Comparison of ENCODE assay signal across 25 cellular contexts in genomic region chr4:38510201-38510600, GRCh38.
DNase-seq lines count a peak whose midpoint lies in the region; ATAC-seq and TF ChIP-seq lines count a peak whose summit lies in the region.
"Had no signal": no experiment of that assay in that cellular context is flagged by ENCODE, and none has a peak within 500 bp of the region (broad histone marks: within the 10 kb centered on the region; RNA-seq: fewer than 3 reads in every experiment).

No MANE protein-coding gene starts in this region.

- H3K27me3 Mint-ChIP-seq in activated CD4-positive, alpha-beta T cell treated with anti-CD3 and anti-CD28 coated beads for 36 hours, result peaks cover 5% of the 10 kb centered on the region
- no peaks in the 10 kb centered on the region for H3K27me3 Mint-ChIP-seq in CD8-positive, alpha-beta T cell (ENCODE audit: low read depth)
- peaks cover 57% of the 10 kb centered on the region for H3K27me3 Mint-ChIP-seq in activated T-helper 2 cell treated with anti-CD3 and anti-CD28 coated beads, Interferon-gamma antibody, Interleukin-2, Interleukin-4, amounts not matched to agents 10 μg/mL and 5 μg/mL and 100 μg/mL, durations not matched to agents 14 hours and 24 hours and 36 hours (ENCODE audit: low read depth)
- peaks cover 3 to 9% (median 4%) of the 10 kb centered on the region in 3 donors for H3K27me3 Mint-ChIP-seq in immature natural killer cell (ENCODE audit: low read depth in 3 of 3)

- ATAC-seq in activated CD4-positive, alpha-beta T cell treated with anti-CD3 and anti-CD28 coated beads for 36 hours, result no peak
- ATAC-seq in CD8-positive, alpha-beta T cell, result peak; percentile 21
- ATAC-seq: heart left ventricle had no signal

- no peaks in the 10 kb centered on the region for H3K9me3 ChIP-seq in CD8-positive, alpha-beta T cell (ENCODE audit: low read length)
- H3K9me3 ChIP-seq: heart left ventricle, suprapubic skin had no signal

- POLR2A ChIA-PET in activated CD4-positive, alpha-beta T cell treated with anti-CD3 and anti-CD28 coated beads for 36 hours (lab: Charles Lee), result no interaction called here
- POLR2A ChIA-PET in CD8-positive, alpha-beta T cell (lab: Charles Lee), result interaction anchor here (0.7 to 2.9 kb wide), 13 partner anchors 9 to 181 kb away, joined by 3 to 11 read pairs (median 4); no protein-coding TSS in a partner anchor

- peak overlapping the region; percentile 40 for H3K27ac ChIP-seq in CD8-positive, alpha-beta T cell (ENCODE audit: low read depth, low read length)
- H3K27ac ChIP-seq: suprapubic skin had no signal

- H3K9me3 Mint-ChIP-seq in activated CD4-positive, alpha-beta T cell treated with anti-CD3 and anti-CD28 coated beads for 36 hours (ENCODE audit: low read depth), result no peaks in the 10 kb centered on the region
- H3K9me3 Mint-ChIP-seq in CD8-positive, alpha-beta T cell, result no peaks in the 10 kb centered on the region
- H3K9me3 Mint-ChIP-seq in activated T-helper 2 cell treated with anti-CD3 and anti-CD28 coated beads, Interferon-gamma antibody, Interleukin-2, Interleukin-4, amounts not matched to agents 10 μg/mL and 5 μg/mL and 100 μg/mL, durations not matched to agents 14 hours and 24 hours and 36 hours, result no peaks in the 10 kb centered on the region
- no peaks in the 10 kb centered on the region for H3K9me3 Mint-ChIP-seq in immature natural killer cell

- peaks cover 86% of the 10 kb centered on the region for H3K4me1 Mint-ChIP-seq in activated CD4-positive, alpha-beta T cell treated with anti-CD3 and anti-CD28 coated beads for 36 hours
- peaks cover 92% of the 10 kb centered on the region for H3K4me1 Mint-ChIP-seq in CD8-positive, alpha-beta T cell (ENCODE audit: low read depth)
- peaks cover 63% of the 10 kb centered on the region for H3K4me1 Mint-ChIP-seq in activated T-helper 2 cell treated with anti-CD3 and anti-CD28 coated beads, Interferon-gamma antibody, Interleukin-2, Interleukin-4, amounts not matched to agents 10 μg/mL and 5 μg/mL and 100 μg/mL, durations not matched to agents 14 hours and 24 hours and 36 hours (ENCODE audit: low read depth)
- H3K4me1 Mint-ChIP-seq in immature natural killer cell, result peaks cover 68 to 86% of the 10 kb centered on the region in 2 donors

- TF ChIP-seq CTCF in CD8-positive, alpha-beta T cell (IDR thresholded peaks at IDR 0.05), result no peak

- no peaks in the 10 kb centered on the region for H3K27me3 ChIP-seq in CD8-positive, alpha-beta T cell (ENCODE audit: insufficient read depth, low read length)
- H3K27me3 ChIP-seq: heart left ventricle, suprapubic skin had no signal

- H3K4me3 Mint-ChIP-seq in activated CD4-positive, alpha-beta T cell treated with anti-CD3 and anti-CD28 coated beads for 36 hours, result peak overlapping the region; percentile 6
- peak overlapping the region; percentile 88 for H3K4me3 Mint-ChIP-seq in CD8-positive, alpha-beta T cell
- peak overlapping the region; percentile 24 for H3K4me3 Mint-ChIP-seq in activated T-helper 2 cell treated with anti-CD3 and anti-CD28 coated beads, Interferon-gamma antibody, Interleukin-2, Interleukin-4, amounts not matched to agents 10 μg/mL and 5 μg/mL and 100 μg/mL, durations not matched to agents 14 hours and 24 hours and 36 hours (ENCODE audit: low read depth)
- H3K4me3 Mint-ChIP-seq in immature natural killer cell, result peak overlapping the region; percentile 76 to 87 (median 83)

- CTCF ChIA-PET in activated CD4-positive, alpha-beta T cell treated with anti-CD3 and anti-CD28 coated beads for 36 hours (lab: Charles Lee), result interaction anchor here (0.7 to 1.1 kb wide), 3 partner anchors 165 to 632 kb away, joined by 3 read pairs; no protein-coding TSS in a partner anchor
- CTCF ChIA-PET in CD8-positive, alpha-beta T cell (lab: Charles Lee), result interaction anchor here (0.5 to 3.3 kb wide), 12 partner anchors 11 to 220 kb away, joined by 3 to 17 read pairs (median 4); no protein-coding TSS in a partner anchor

- H3K36me3 Mint-ChIP-seq in activated CD4-positive, alpha-beta T cell treated with anti-CD3 and anti-CD28 coated beads for 36 hours (ENCODE audit: low read depth), result peaks cover 4% of the 10 kb centered on the region
- peaks cover 40% of the 10 kb centered on the region for H3K36me3 Mint-ChIP-seq in CD8-positive, alpha-beta T cell
- no peaks in the 10 kb centered on the region for H3K36me3 Mint-ChIP-seq in activated T-helper 2 cell treated with anti-CD3 and anti-CD28 coated beads, Interferon-gamma antibody, Interleukin-2, Interleukin-4, amounts not matched to agents 10 μg/mL and 5 μg/mL and 100 μg/mL, durations not matched to agents 14 hours and 24 hours and 36 hours (ENCODE audit: low read depth)
- peaks cover 4 to 20% (median 8%) of the 10 kb centered on the region in 3 donors for H3K36me3 Mint-ChIP-seq in immature natural killer cell

- peak overlapping the region; percentile 54 for H3K4me3 ChIP-seq in CD8-positive, alpha-beta T cell (ENCODE audit: low read depth, low read length)
- H3K4me3 ChIP-seq: smooth muscle cell, suprapubic skin had no signal

- no peaks in the 10 kb centered on the region for H3K36me3 ChIP-seq in CD8-positive, alpha-beta T cell (ENCODE audit: insufficient read depth, low read length)
- H3K36me3 ChIP-seq: heart left ventricle, suprapubic skin had no signal

- intact Hi-C loops in activated CD4-positive, alpha-beta T cell treated with anti-CD3 and anti-CD28 coated beads for 36 hours (cut with DNase I, micrococcal nuclease), result no loop called here
- intact Hi-C loops in CD8-positive, alpha-beta T cell (cut with DNase I, micrococcal nuclease), result no loop called here
- intact Hi-C loops in activated T-helper 2 cell treated with anti-CD3 and anti-CD28 coated beads, Interferon-gamma antibody, Interleukin-2, Interleukin-4, amounts not matched to agents 10 μg/mL and 5 μg/mL and 100 μg/mL, durations not matched to agents 14 hours and 24 hours and 36 hours (cut with micrococcal nuclease), result no loop called here
- intact Hi-C loops in posterior vena cava (cut with DNase I), result no loop called here

- peak overlapping the region; percentile 82 for H3K27ac Mint-ChIP-seq in activated CD4-positive, alpha-beta T cell treated with anti-CD3 and anti-CD28 coated beads for 36 hours
- H3K27ac Mint-ChIP-seq in CD8-positive, alpha-beta T cell, result peak overlapping the region; percentile 90
- no peak overlapping the region for H3K27ac Mint-ChIP-seq in activated T-helper 2 cell treated with anti-CD3 and anti-CD28 coated beads, Interferon-gamma antibody, Interleukin-2, Interleukin-4, amounts not matched to agents 10 μg/mL and 5 μg/mL and 100 μg/mL, durations not matched to agents 14 hours and 24 hours and 36 hours
- peak overlapping the region; percentile 60 to 91 (median 86) for H3K27ac Mint-ChIP-seq in immature natural killer cell

- H3K4me1 ChIP-seq in CD8-positive, alpha-beta T cell (ENCODE audit: insufficient read depth, low read length), result peaks cover 78% of the 10 kb centered on the region
- H3K4me1 ChIP-seq: heart left ventricle, suprapubic skin had no signal

- DNase-seq in activated CD4-positive, alpha-beta T cell treated with anti-CD3 and anti-CD28 coated beads for 36 hours, result no peak
- no peak for DNase-seq in activated CD4-positive, alpha-beta T cell treated with anti-CD3 and anti-CD28 coated beads for 1 hour
- no peak for DNase-seq in CD8-positive, alpha-beta T cell
- no peak for DNase-seq in activated T-helper 2 cell treated with anti-CD3 and anti-CD28 coated beads, Interferon-gamma antibody, Interleukin-2, Interleukin-4, amounts not matched to agents 10 μg/mL and 5 μg/mL and 100 μg/mL, durations not matched to agents 14 hours and 24 hours and 36 hours (ENCODE audit: low spot score)
- DNase-seq in immature natural killer cell (no peak), mesenteric fat pad (ENCODE audit: low spot score) (no peak), AG08396 (ENCODE audit: low spot score) (no peak), posterior vena cava (ENCODE audit: low spot score) (no peak)
- DNase-seq: activated CD4-positive, CD25-positive, alpha-beta regulatory T cell treated with anti-CD3 and anti-CD28 coated beads, Interleukin-2, amount 50 U/mL, for 72 hours; AML-193; cerebellar nuclear complex; COR-L47; GDM1; GOT3; heart left ventricle; NCI-H1694; NCI-H2171; NCI-H510A treated with DMSO at 0.1 percent for 48 hours; NK-92 treated with Interleukin-12 subunit alpha and Interleukin-12 subunit beta, amount 100 ng/mL, for 24 hours; nucleus accumbens; SHP77 treated with DMSO at 0.1 percent for 48 hours; stimulated activated CD4-positive, alpha-beta T cell treated with anti-CD3 and anti-CD28 coated beads, Interleukin-2, amount 100 ng/mL, for 24 hours; SW 1271 had no signal

Comparison
In these comparisons a context has a peak if more than half of its experiments do, and no peak if none do; other contexts are left out.
1. H3K4me3 Mint-ChIP-seq: peak in every context shown above with its lines; median percentile 88 in CD8-positive, alpha-beta T cell; 83 in immature natural killer cell; 24 in activated T-helper 2 cell treated with anti-CD3 and anti-CD28 coated beads, Interferon-gamma antibody, Interleukin-2, Interleukin-4, amounts not matched to agents 10 μg/mL and 5 μg/mL and 100 μg/mL, durations not matched to agents 14 hours and 24 hours and 36 hours; 6 in activated CD4-positive, alpha-beta T cell treated with anti-CD3 and anti-CD28 coated beads for 36 hours.